ENCODE assay signal across 7 cellular contexts in the genomic region with DNA sequence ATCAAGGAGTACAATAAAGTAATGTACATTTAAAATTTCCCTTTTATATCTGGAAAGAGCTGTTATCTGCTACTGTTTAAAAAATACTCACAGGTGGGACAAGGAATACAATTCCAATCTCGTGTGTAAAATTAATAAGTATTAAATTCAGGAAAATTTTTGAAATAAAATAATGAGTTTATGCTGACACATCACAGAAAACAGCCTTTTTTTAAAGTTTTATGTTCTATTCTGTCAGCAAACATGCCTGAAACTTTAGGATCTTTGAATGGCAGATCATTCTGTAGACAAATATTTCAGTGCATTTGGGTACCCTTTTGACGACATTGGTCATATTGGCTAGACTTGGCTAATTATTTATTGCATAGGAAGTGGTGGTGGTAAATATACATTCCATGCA.
"Had no signal": no experiment of that assay in that cellular context is flagged by ENCODE, and none has a peak within 500 bp of the region (broad histone marks: within the 10 kb centered on the region; RNA-seq: fewer than 3 reads in every experiment).

No MANE protein-coding gene starts in this region.

- H3K27ac ChIP-seq: HL-60, KMS-11 had no signal

- ATAC-seq: K562 had no signal

- H3K4me1 Mint-ChIP-seq: IgD-negative memory B cell had no signal

- H3K27ac Mint-ChIP-seq: IgD-negative memory B cell had no signal

- H3K36me3 Mint-ChIP-seq: IgD-negative memory B cell had no signal

- H3K4me3 ChIP-seq: K562 had no signal

- FAIRE-seq: HTR-8/SVneo, K562 had no signal

- H3K4me3 Mint-ChIP-seq: IgD-negative memory B cell had no signal

- DNase-seq: KBM-7, KG1 had no signal

- H3K4me2 ChIP-seq: KMS-11 had no signal

- H3K9ac ChIP-seq: KMS-11 had no signal

- H3K27me3 Mint-ChIP-seq: IgD-negative memory B cell had no signal
